Comparison of ENCODE assay signal across 16 cellular contexts in genomic region chr1:202004711-202005110, GRCh38. TPM values are rescaled to one million over a fixed set of nuclear protein-coding genes. Genes with fewer than 3 reads are reported as not detected.
"Had no signal": no experiment of that assay in that cellular context is flagged by ENCODE, and none has a peak within 500 bp of the region (broad histone marks: within the 10 kb centered on the region; RNA-seq: fewer than 3 reads in every experiment).

No MANE protein-coding gene starts in this region.

- H3K79me2 ChIP-seq: parathyroid adenoma had no signal

- H2AFZ ChIP-seq: parathyroid adenoma had no signal

- FAIRE-seq: endometrium had no signal

- H3K4me3 ChIP-seq: right atrium auricular region, smooth muscle cell, transverse colon had no signal

- DNase-seq: activated CD4-positive, alpha-beta memory T cell treated with anti-CD3 and anti-CD28 coated beads for 36 hours; activated CD4-positive, alpha-beta T cell treated with anti-CD3 and anti-CD28 coated beads for 1 hour; activated effector memory CD4-positive, alpha-beta T cell treated with anti-CD3 and anti-CD28 coated beads, Interleukin-2, amount 50 U/mL, for 16 hours; activated T-cell treated with anti-CD3 and anti-CD28 coated beads, Interleukin-2, amount 50 U/mL, for 4 hours; amniotic stem cell; SW 1271; transverse colon had no signal

- H3K4me2 ChIP-seq: smooth muscle cell had no signal

- H3K9ac ChIP-seq: parathyroid adenoma had no signal

- H3K27ac ChIP-seq: parathyroid adenoma, right atrium auricular region, transverse colon had no signal

- H3K9me3 ChIP-seq: right atrium auricular region, transverse colon had no signal

- H3K27me3 ChIP-seq: right atrium auricular region, transverse colon had no signal

- ATAC-seq: activated naive CD4-positive, alpha-beta T cell treated with anti-CD3 and anti-CD28 coated beads, Interleukin-2, amount 50 U/mL, for 72 hours; activated T-cell treated with anti-CD3 and anti-CD28 coated beads, Interleukin-2, amount 50 U/mL, for 4 hours; esophagus mucosa; left lobe of liver; stimulated activated effector memory CD8-positive, alpha-beta T cell treated with anti-CD3 and anti-CD28 coated beads, Interleukin-12 subunit alpha, Interleukin-12 subunit beta, amount 100 ng/mL, for 72 hours had no signal

RNA-seq across cellular contexts. Expression of gene ELF3, which starts 5.7 kb away (rescaled TPM):
- total RNA-seq: myocyte had no signal

RNA-seq across cellular contexts. Expression of gene LMOD1, which starts 58.4 kb away (rescaled TPM):
- total RNA-seq: activated CD4-positive, alpha-beta memory T cell treated with anti-CD3 and anti-CD28 coated beads for 36 hours; activated naive CD4-positive, alpha-beta T cell treated with anti-CD3 and anti-CD28 coated beads, Interleukin-2, amount 50 U/mL, for 72 hours had no signal
